ENCODE assay signal across 8 cellular contexts in the genomic region with DNA sequence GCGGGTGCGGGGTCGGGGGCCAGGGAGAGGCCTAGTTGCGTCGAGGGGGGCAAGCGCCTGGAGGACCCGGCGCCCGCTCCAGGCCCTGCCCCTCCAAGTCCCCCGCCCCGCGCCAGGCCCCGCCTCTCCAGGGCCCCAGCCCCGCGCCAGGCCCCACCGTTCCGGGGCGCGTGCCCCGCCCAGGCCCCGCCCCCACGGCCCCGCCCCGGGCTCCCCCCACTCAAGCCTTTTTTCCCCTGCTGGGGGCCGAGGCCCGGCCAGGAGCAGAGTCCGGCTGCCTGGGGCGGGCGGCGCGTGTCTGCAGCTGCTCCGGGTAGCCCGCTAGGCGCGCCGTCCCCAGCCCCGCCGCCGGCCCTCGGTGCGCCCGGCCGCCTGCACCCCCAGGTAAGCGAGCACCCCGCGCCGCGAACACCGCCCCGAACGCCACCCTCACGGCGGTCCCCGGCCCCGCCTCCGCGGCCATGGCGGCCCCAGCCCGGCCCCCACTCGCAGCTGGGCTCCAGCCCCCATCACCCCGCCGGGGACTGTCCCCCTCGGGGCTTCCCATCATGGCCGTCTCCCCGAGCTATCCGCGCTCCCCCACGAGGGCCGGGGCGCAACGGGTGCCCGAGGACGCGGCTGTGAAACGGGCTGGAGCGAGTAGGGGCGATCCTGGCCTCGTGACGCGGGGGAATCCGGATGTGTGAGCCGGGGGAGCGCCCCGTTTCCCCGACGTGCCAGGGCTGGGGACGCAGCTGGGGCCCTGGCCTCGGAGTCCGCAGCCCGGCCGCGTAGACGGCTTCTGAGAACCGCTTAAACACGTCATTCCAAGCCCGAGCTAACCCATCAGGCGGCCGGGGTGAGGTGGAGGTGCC. TPM values are rescaled to one million over a fixed set of nuclear protein-coding genes. Genes with fewer than 3 reads are reported as not detected.
DNase-seq lines count a peak whose midpoint lies in the region; ATAC-seq and TF ChIP-seq lines count a peak whose summit lies in the region.

A gene with protein sequence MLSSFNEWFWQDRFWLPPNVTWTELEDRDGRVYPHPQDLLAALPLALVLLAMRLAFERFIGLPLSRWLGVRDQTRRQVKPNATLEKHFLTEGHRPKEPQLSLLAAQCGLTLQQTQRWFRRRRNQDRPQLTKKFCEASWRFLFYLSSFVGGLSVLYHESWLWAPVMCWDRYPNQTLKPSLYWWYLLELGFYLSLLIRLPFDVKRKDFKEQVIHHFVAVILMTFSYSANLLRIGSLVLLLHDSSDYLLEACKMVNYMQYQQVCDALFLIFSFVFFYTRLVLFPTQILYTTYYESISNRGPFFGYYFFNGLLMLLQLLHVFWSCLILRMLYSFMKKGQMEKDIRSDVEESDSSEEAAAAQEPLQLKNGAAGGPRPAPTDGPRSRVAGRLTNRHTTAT (plus strand): TSS at position 260 of the 854 bp plus-strand sequence. CDS start 41,707 bp downstream, outside the sequence.

- H3K4me3 Mint-ChIP-seq in endothelial cell (ENCODE audit: unreplicated experiment) = peak within 1 kb of the TSS; percentile 90

- peak within 1 kb of the TSS; percentile 24 for H3K27ac Mint-ChIP-seq in endothelial cell (ENCODE audit: unreplicated experiment)

- peaks cover 5% of the 10 kb centered on the region for H3K36me3 Mint-ChIP-seq in endothelial cell (ENCODE audit: low read depth, unreplicated experiment)

- TF ChIP-seq CTCF in endothelial cell (IDR thresholded peaks at IDR 0.05; ENCODE audit: unreplicated experiment) = no peak

- peaks cover 13% of the 10 kb centered on the region for H3K4me1 Mint-ChIP-seq in endothelial cell (ENCODE audit: unreplicated experiment)

- ATAC-seq in GM18505 (IDR thresholded peaks at IDR 0.05; ENCODE audit: unreplicated experiment) = peak; percentile 76
- peak; percentile 68 for ATAC-seq in HG02840 (IDR thresholded peaks at IDR 0.05; ENCODE audit: low FRiP score, unreplicated experiment)

- H3K9me3 Mint-ChIP-seq in endothelial cell (ENCODE audit: unreplicated experiment) = no peaks in the 10 kb centered on the region

- peak; percentile 85 for DNase-seq in NCI-H69 (lab: John Stamatoyannopoulos, UW)
- DNase-seq in activated CD8-positive, alpha-beta memory T cell treated with anti-CD3 and anti-CD28 coated beads, Interleukin-2, amount 50 U/mL, for 4 hours = peak; percentile 82
- DNase-seq in endothelial cell (ENCODE audit: low spot score) = peak; percentile 67
- DNase-seq in midbrain (lab: John Stamatoyannopoulos, UW) = peak; percentile 88
- peak; percentile 61 to 66 for DNase-seq in stimulated activated CD8-positive, alpha-beta memory T cell treated with anti-CD3 and anti-CD28 coated beads, Interleukin-15, amount 100 ng/mL, for 48 hours (ENCODE audit: low read depth in 2 of 2)
- DNase-seq in RKO (ENCODE audit: low spot score) = no peak

- peaks cover 8% of the 10 kb centered on the region for H3K27me3 Mint-ChIP-seq in endothelial cell (ENCODE audit: unreplicated experiment)

- peak; percentile 58 for TF ChIP-seq POLR2A in GM18505 (IDR thresholded peaks at IDR 0.05; ENCODE audit: borderline replicate concordance, extremely low read depth, insufficient read depth, insufficient read length)

RNA-seq across cellular contexts. Expression of the gene that starts here (rescaled TPM):
- total RNA-seq in endothelial cell (ENCODE audit: unreplicated experiment) = 34.2 TPM
